ENCODE assay signal across 1 cellular context in genomic region chr6:37103169-37104039, GRCh38.
TF ChIP-seq lines count a peak whose summit lies in the region.

No MANE protein-coding gene starts in this region.

TF ChIP-seq in H1, 55 proteins besides CTCF, POLR2A, EP300 and RAD21 (continued from another document):
- TF ChIP-seq CTBP2 (IDR thresholded peaks at IDR 0.05; ENCODE audit: borderline replicate concordance, insufficient read depth, insufficient read length, low read length): no peak
- TF ChIP-seq E2F6 (IDR thresholded peaks at IDR 0.05): no peak
- peak; percentile 43 for TF ChIP-seq SAP30 (IDR thresholded peaks at IDR 0.05; ENCODE audit: insufficient read depth, insufficient replicate concordance, low read length)
- TF ChIP-seq CHD1 (IDR thresholded peaks at IDR 0.05; ENCODE audit: low read depth, low read length): no peak
- no peak for TF ChIP-seq TAF1 (IDR thresholded peaks at IDR 0.05; ENCODE audit: low read depth, low read length)
- TF ChIP-seq ATF2 (IDR thresholded peaks at IDR 0.05; ENCODE audit: low read length): no peak
- TF ChIP-seq CBX5 (IDR thresholded peaks at IDR 0.05; ENCODE audit: low read depth, low read length): no peak
- no peak for TF ChIP-seq ASH2L (IDR thresholded peaks at IDR 0.05; ENCODE audit: low read length)
TF ChIP-seq in H1: peak in this region for 7.
